Comparison of ENCODE assay signal across 24 cellular contexts in the genomic region with DNA sequence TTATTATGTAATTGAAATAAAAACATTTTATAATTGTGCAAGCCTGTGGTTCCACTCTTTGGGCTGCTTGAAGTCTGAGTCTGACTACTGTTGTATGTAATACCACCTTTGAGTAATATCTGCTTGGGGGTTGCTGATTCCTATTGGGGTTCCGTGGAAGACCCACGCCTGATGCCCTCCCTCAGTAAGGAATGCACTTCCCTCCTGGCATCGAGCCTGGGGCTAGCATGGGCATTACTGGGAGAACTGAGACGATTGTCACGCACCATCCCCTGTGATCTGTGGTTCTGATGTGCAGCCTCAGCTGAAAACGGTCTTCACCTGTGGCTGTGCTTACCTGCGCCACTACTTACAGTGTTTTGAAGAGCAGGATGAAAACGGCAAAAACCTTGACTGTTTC. TPM values are rescaled to one million over a fixed set of nuclear protein-coding genes. Genes with fewer than 3 reads are reported as not detected.
DNase-seq lines count a peak whose midpoint lies in the region; ATAC-seq, FAIRE-seq and TF ChIP-seq lines count a peak whose summit lies in the region.
"Had no signal": no experiment of that assay in that cellular context is flagged by ENCODE, and none has a peak within 500 bp of the region (broad histone marks: within the 10 kb centered on the region; RNA-seq: fewer than 3 reads in every experiment).

No MANE protein-coding gene starts in this region.

- no peaks in the 10 kb centered on the region for H3K27me3 ChIP-seq in astrocyte (ENCODE audit: insufficient read depth, low read length)
- no peaks in the 10 kb centered on the region for H3K27me3 ChIP-seq in lung (ENCODE audit: control insufficient read depth, insufficient read depth)
- no peaks in the 10 kb centered on the region for H3K27me3 ChIP-seq in stomach smooth muscle (ENCODE audit: control insufficient read depth in 1 of 2, insufficient read depth in 2 of 2, low read length in 2 of 2)
- H3K27me3 ChIP-seq in A673 (replicated peaks; ENCODE audit: insufficient read depth, low read depth, low read length, poor library complexity): no peaks in the 10 kb centered on the region
- H3K27me3 ChIP-seq: thyroid gland had no signal

- H3K36me3 Mint-ChIP-seq in HFFc6 (ENCODE audit: low read depth) (peaks cover 36% of the 10 kb centered on the region), astrocyte (ENCODE audit: low read depth, unreplicated experiment) (peaks cover 29% of the 10 kb centered on the region)

- H3K4me3 ChIP-seq in astrocyte (ENCODE audit: insufficient read depth, low read depth, low read length) (no peak overlapping the region), lung (no peak overlapping the region), stomach smooth muscle (ENCODE audit: low read length in 2 of 2) (no peak overlapping the region), A673 (ENCODE audit: low read depth, low read length, poor library complexity, severe bottlenecking) (no peak overlapping the region)
- H3K4me3 ChIP-seq: thyroid gland had no signal

- DNase-seq in HFFc6 (no peak), astrocyte (ENCODE audit: low read depth) (no peak), lung (ENCODE audit: low spot score) (no peak), A673 (ENCODE audit: low spot score) (no peak), NCI-H345 (lab: John Stamatoyannopoulos, UW) (no peak)
- DNase-seq: activated CD8-positive, alpha-beta T cell treated with anti-CD3 and anti-CD28 coated beads for 36 hours; activated naive CD4-positive, alpha-beta T cell treated with anti-CD3 and anti-CD28 coated beads for 36 hours; CD8-positive, alpha-beta T cell; cerebellar nuclear complex; HCEC 1CT; naive B cell; NCI-H1105; NCI-H2029 treated with DMSO at 0.1 percent for 48 hours; NCI-H446; nucleus accumbens; retina; SHP77 treated with DMSO at 0.1 percent for 48 hours; stimulated activated CD4-positive, alpha-beta T cell treated with anti-CD3 and anti-CD28 coated beads, Interleukin-4, amount 100 ng/mL, for 24 hours; stimulated activated naive CD4-positive, alpha-beta T cell treated with Interleukin-2 at 50 U/mL for 16 hours; SW 1271; thyroid gland had no signal

- H3K27ac ChIP-seq in astrocyte (ENCODE audit: low read depth, low read length): peak overlapping the region; percentile 77
- peak overlapping the region; percentile 25 to 49 for H3K27ac ChIP-seq in lung (ENCODE audit: low read depth in 1 of 2, low read length in 1 of 2)
- H3K27ac ChIP-seq in stomach smooth muscle (ENCODE audit: low read length): peak overlapping the region; percentile 25
- no peak overlapping the region for H3K27ac ChIP-seq in A673 (ENCODE audit: low read depth, low read length, poor library complexity, severe bottlenecking)
- H3K27ac ChIP-seq: HL-60, thyroid gland had no signal

- H3K4me1 Mint-ChIP-seq in HFFc6 (ENCODE audit: low read depth): peaks cover 56% of the 10 kb centered on the region
- H3K4me1 Mint-ChIP-seq in astrocyte (ENCODE audit: low read depth, unreplicated experiment): peaks cover 19% of the 10 kb centered on the region

- TF ChIP-seq CTCF in HFFc6 (IDR thresholded peaks at IDR 0.05) (no peak), astrocyte (IDR thresholded peaks at IDR 0.05; ENCODE audit: insufficient read depth, low read depth, low read length) (no peak), lung (IDR thresholded peaks at IDR 0.05; ENCODE audit: control extremely low read depth, extremely low read depth) (no peak), A673 (conservative IDR thresholded peaks at IDR 0.05; ENCODE audit: low read depth, low read length) (no peak)

- CTCF ChIA-PET in A673 (lab: Charles Lee): no interaction called here

- no TSS peak for BruUV-seq in A673 (replicated peaks; lab: Mats Ljungman, UMichigan)

- no peaks in the 10 kb centered on the region for H3K9me3 Mint-ChIP-seq in HFFc6
- no peaks in the 10 kb centered on the region for H3K9me3 Mint-ChIP-seq in astrocyte (ENCODE audit: unreplicated experiment)
- H3K9me3 Mint-ChIP-seq: activated CD8-positive, alpha-beta T cell treated with anti-CD3 and anti-CD28 coated beads for 36 hours; activated naive CD4-positive, alpha-beta T cell treated with anti-CD3 and anti-CD28 coated beads for 36 hours; CD8-positive, alpha-beta T cell; naive B cell had no signal

- H3K9me3 ChIP-seq in astrocyte (ENCODE audit: insufficient read depth, low read depth, low read length) (no peaks in the 10 kb centered on the region), lung (ENCODE audit: control insufficient read depth in 2 of 2, insufficient read depth in 1 of 2, low read length in 1 of 2) (no peaks in the 10 kb centered on the region), stomach smooth muscle (ENCODE audit: control insufficient read depth in 2 of 2, low read length in 2 of 2) (no peaks in the 10 kb centered on the region), A673 (ENCODE audit: low read depth, low read length, poor library complexity, severe bottlenecking) (no peaks in the 10 kb centered on the region)
- H3K9me3 ChIP-seq: thyroid gland had no signal

- H3K27me3 Mint-ChIP-seq in HFFc6 (ENCODE audit: insufficient read depth) (no peaks in the 10 kb centered on the region), astrocyte (ENCODE audit: low read depth, unreplicated experiment) (no peaks in the 10 kb centered on the region)
- H3K27me3 Mint-ChIP-seq: activated CD8-positive, alpha-beta T cell treated with anti-CD3 and anti-CD28 coated beads for 36 hours; naive B cell had no signal

- peak overlapping the region; percentile 62 for H3K4me2 ChIP-seq in astrocyte (ENCODE audit: low read length)

- 75 to 80% methylated on average over 8 of the region's 8 CpGs for WGBS in lung, 2 donors

- H3K4me1 ChIP-seq in astrocyte (ENCODE audit: insufficient read depth, low read length) (peaks cover 17% of the 10 kb centered on the region), lung (ENCODE audit: control insufficient read depth in 2 of 2, insufficient read depth in 2 of 2, low read length in 2 of 2) (no peaks in the 10 kb centered on the region), stomach smooth muscle (ENCODE audit: control insufficient read depth, insufficient read depth, low read length) (peaks cover 8% of the 10 kb centered on the region), A673 (ENCODE audit: insufficient read depth, low read length, poor library complexity, severe bottlenecking) (no peaks in the 10 kb centered on the region)
- H3K4me1 ChIP-seq: thyroid gland had no signal

- POLR2A ChIA-PET in A673 (lab: Charles Lee; ENCODE audit: low non-redundant PET): no interaction called here

- no peak for ATAC-seq in lung (ENCODE audit: insufficient read depth, low FRiP score)
- ATAC-seq in HG03175 (IDR thresholded peaks at IDR 0.05; ENCODE audit: unreplicated experiment): no peak
- ATAC-seq: activated CD8-positive, alpha-beta T cell treated with anti-CD3 and anti-CD28 coated beads for 36 hours; CD8-positive, alpha-beta T cell had no signal

- H3K9ac ChIP-seq in astrocyte (ENCODE audit: low read length) (peak overlapping the region; percentile 56), stomach smooth muscle (ENCODE audit: low read length in 2 of 2) (no peak overlapping the region)

- H3K36me3 ChIP-seq in astrocyte (ENCODE audit: insufficient read depth, low read length) (peaks cover 17% of the 10 kb centered on the region), lung (ENCODE audit: control insufficient read depth in 2 of 2, insufficient read depth in 2 of 2, low read length in 2 of 2) (peaks cover 11 to 22% of the 10 kb centered on the region in 2 donors), stomach smooth muscle (ENCODE audit: control insufficient read depth in 2 of 2, insufficient read depth in 2 of 2, low read length in 2 of 2) (peaks cover 28 to 34% of the 10 kb centered on the region in 2 donors), A673 (ENCODE audit: insufficient read depth, low read length, poor library complexity, severe bottlenecking) (peaks cover 13% of the 10 kb centered on the region)

- no peak overlapping the region for H2AFZ ChIP-seq in astrocyte (ENCODE audit: low read depth, low read length)

- H3K4me3 Mint-ChIP-seq in HFFc6: no peak overlapping the region; the same call in 1 of the 2 replicates
- H3K4me3 Mint-ChIP-seq in astrocyte (ENCODE audit: unreplicated experiment): no peak overlapping the region
- H3K4me3 Mint-ChIP-seq: activated CD8-positive, alpha-beta T cell treated with anti-CD3 and anti-CD28 coated beads for 36 hours; activated naive CD4-positive, alpha-beta T cell treated with anti-CD3 and anti-CD28 coated beads for 36 hours; CD8-positive, alpha-beta T cell; naive B cell had no signal

- no peaks in the 10 kb centered on the region for H3K79me2 ChIP-seq in astrocyte (ENCODE audit: insufficient read depth, low read length)

- H3K27ac Mint-ChIP-seq in HFFc6 (peak overlapping the region; percentile 73), astrocyte (ENCODE audit: unreplicated experiment) (peak overlapping the region; percentile 44)
- H3K27ac Mint-ChIP-seq: activated CD8-positive, alpha-beta T cell treated with anti-CD3 and anti-CD28 coated beads for 36 hours; activated naive CD4-positive, alpha-beta T cell treated with anti-CD3 and anti-CD28 coated beads for 36 hours; CD8-positive, alpha-beta T cell had no signal

- FAIRE-seq in astrocyte (lab: Jason Lieb, UNC): no peak

- peaks cover 14% of the 10 kb centered on the region for H4K20me1 ChIP-seq in astrocyte (ENCODE audit: insufficient read depth, low read length)

- intact Hi-C loops in A673 (cut with micrococcal nuclease; ENCODE audit: unreplicated experiment): no loop called here

RNA-seq across cellular contexts. Expression of a gene that starts 32.7 kb away (rescaled TPM):
- total RNA-seq in HFFc6 (2021; fragmentation: NEBNext Ultra II Directional; extraction: Animal tissue kit (Norgen Biotek cat#: 25700)): under 1 TPM in 5 of 6 experiments, not detected in 1; 0.07 to 0.10 (median 0.09) TPM
- total RNA-seq in astrocyte (0.29 and 0.32 TPM in 2 replicates), lung (1 to 10 TPM in 1 of 2 donors, under 1 TPM in 1; 0.80 to 4.0 TPM), A673 (2021) (0.95 and 1.4 TPM in 2 replicates)
- under 1 TPM; 0.26 to 0.96 TPM for polyA plus RNA-seq in lung
